13 cellular contexts compared by ENCODE assay signal in the genomic region with DNA sequence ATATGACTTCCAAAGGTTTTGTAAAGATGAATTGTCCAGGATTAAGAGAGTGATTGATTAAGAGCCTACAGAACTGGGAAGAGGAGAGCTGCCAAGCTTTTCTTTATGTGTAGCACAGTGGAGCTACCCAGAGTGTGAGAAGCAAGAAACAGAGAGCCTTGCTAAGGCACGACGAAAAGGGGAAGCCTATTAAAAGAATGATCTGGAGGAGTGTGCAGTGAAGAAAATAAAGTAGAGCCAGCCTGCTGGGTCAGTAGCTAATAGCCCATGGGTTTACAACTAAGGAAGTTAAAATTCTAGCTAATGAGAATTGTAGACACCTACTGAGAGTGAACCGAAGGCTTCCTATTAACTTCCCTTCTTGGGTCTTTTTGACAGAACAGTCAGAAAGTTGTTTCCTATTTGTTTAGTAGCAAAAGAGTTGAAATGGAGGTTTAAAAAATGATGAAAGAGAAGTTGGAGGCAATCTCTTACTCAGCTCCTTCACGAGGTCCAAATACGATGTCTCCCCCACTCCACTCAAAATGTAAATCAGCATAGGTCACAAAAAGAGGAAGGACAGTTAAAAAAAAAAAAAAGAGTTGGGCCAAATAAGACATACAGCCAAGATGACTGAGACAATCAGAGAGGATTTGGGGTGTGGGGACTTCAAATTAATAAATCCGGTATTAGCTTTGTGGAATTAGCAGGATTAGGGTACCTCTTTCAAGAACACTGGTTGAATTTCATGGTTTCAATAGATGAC. TPM values are rescaled to one million over a fixed set of nuclear protein-coding genes. Genes with fewer than 3 reads are reported as not detected.
A peak's percentile ranks its signal among the peaks of the same experiment; 100 is the strongest.
DNase-seq lines count a peak whose midpoint lies in the region; ATAC-seq and TF ChIP-seq lines count a peak whose summit lies in the region.
"Had no signal": no experiment of that assay in that cellular context is flagged by ENCODE, and none has a peak within 500 bp of the region (broad histone marks: within the 10 kb centered on the region; RNA-seq: fewer than 3 reads in every experiment).

No MANE protein-coding gene starts in this region.

- H3K27ac ChIP-seq in mesenchymal stem cell (ENCODE audit: low read length, poor library complexity, severe bottlenecking), result no peak overlapping the region
- H3K27ac ChIP-seq: BLaER1, SJCRH30 had no signal

- no peak for TF ChIP-seq POLR2A in erythroblast (IDR thresholded peaks at IDR 0.05; ENCODE audit: low read length)

- H3K9me3 Mint-ChIP-seq in activated naive CD8-positive, alpha-beta T cell treated with anti-CD3 and anti-CD28 coated beads, Interleukin-2, amount 10 ng/mL, durations not matched to agents 7 days and 5 days, result no peaks in the 10 kb centered on the region
- no peaks in the 10 kb centered on the region for H3K9me3 Mint-ChIP-seq in activated naive CD8-positive, alpha-beta T cell treated with anti-CD3 and anti-CD28 coated beads, Interleukin-2, amount 50 U/mL, for 24 hours
- H3K9me3 Mint-ChIP-seq in WTC11, result no peaks in the 10 kb centered on the region
- no peaks in the 10 kb centered on the region for H3K9me3 Mint-ChIP-seq in type B pancreatic cell

- H2AK5ac ChIP-seq in mesenchymal stem cell (ENCODE audit: low read length, severe bottlenecking), result no peak overlapping the region

- H3K27ac Mint-ChIP-seq in activated naive CD8-positive, alpha-beta T cell treated with anti-CD3 and anti-CD28 coated beads, Interleukin-2, amount 10 ng/mL, durations not matched to agents 7 days and 5 days, result no peak overlapping the region
- H3K27ac Mint-ChIP-seq in activated naive CD8-positive, alpha-beta T cell treated with anti-CD3 and anti-CD28 coated beads, Interleukin-2, amount 50 U/mL, for 24 hours, result no peak overlapping the region
- H3K27ac Mint-ChIP-seq in WTC11, result no peak overlapping the region
- no peak overlapping the region for H3K27ac Mint-ChIP-seq in type B pancreatic cell

- H3K4me3 ChIP-seq in mesenchymal stem cell (ENCODE audit: insufficient read depth in 1 of 2, low read depth in 1 of 2, low read length in 2 of 2), result peak overlapping the region in 1 of 2 experiments; percentile 97
- H3K4me3 ChIP-seq: BLaER1 had no signal

- H3K27me3 Mint-ChIP-seq in activated naive CD8-positive, alpha-beta T cell treated with anti-CD3 and anti-CD28 coated beads, Interleukin-2, amount 10 ng/mL, durations not matched to agents 7 days and 5 days, result peaks cover 52% of the 10 kb centered on the region
- peaks cover 35% of the 10 kb centered on the region for H3K27me3 Mint-ChIP-seq in activated naive CD8-positive, alpha-beta T cell treated with anti-CD3 and anti-CD28 coated beads, Interleukin-2, amount 50 U/mL, for 24 hours
- H3K27me3 Mint-ChIP-seq in WTC11 (ENCODE audit: low read depth) (peaks cover 51% of the 10 kb centered on the region), type B pancreatic cell (peaks cover 69% of the 10 kb centered on the region)

- H3K79me1 ChIP-seq in mesenchymal stem cell (replicated peaks; ENCODE audit: low read length, poor library complexity, severe bottlenecking), result peaks cover 6% of the 10 kb centered on the region

- H2AFZ ChIP-seq in mesenchymal stem cell (ENCODE audit: low read depth, low read length), result no peak overlapping the region

- no peaks in the 10 kb centered on the region for H3K36me3 Mint-ChIP-seq in activated naive CD8-positive, alpha-beta T cell treated with anti-CD3 and anti-CD28 coated beads, Interleukin-2, amount 10 ng/mL, durations not matched to agents 7 days and 5 days
- H3K36me3 Mint-ChIP-seq in activated naive CD8-positive, alpha-beta T cell treated with anti-CD3 and anti-CD28 coated beads, Interleukin-2, amount 50 U/mL, for 24 hours (ENCODE audit: low read depth), result no peaks in the 10 kb centered on the region
- H3K36me3 Mint-ChIP-seq in WTC11 (no peaks in the 10 kb centered on the region), type B pancreatic cell (no peaks in the 10 kb centered on the region)

- no peak overlapping the region for H2BK5ac ChIP-seq in mesenchymal stem cell (ENCODE audit: low read depth, low read length, poor library complexity, severe bottlenecking)

- peaks cover 6% of the 10 kb centered on the region for H3K4me1 ChIP-seq in mesenchymal stem cell (ENCODE audit: control insufficient read depth, insufficient read depth, low read depth, low read length)

- H3K9ac ChIP-seq in mesenchymal stem cell (ENCODE audit: low read length), result peak overlapping the region; percentile 92
- H3K9ac ChIP-seq: BLaER1 had no signal

- H2BK15ac ChIP-seq in mesenchymal stem cell (ENCODE audit: low read depth, poor library complexity, severe bottlenecking), result no peak overlapping the region

- H3K14ac ChIP-seq in mesenchymal stem cell (ENCODE audit: low read length in 2 of 2), result peak overlapping the region in 1 of 2 experiments; percentile 1

- peak overlapping the region; percentile 32 for H3K4me3 Mint-ChIP-seq in activated naive CD8-positive, alpha-beta T cell treated with anti-CD3 and anti-CD28 coated beads, Interleukin-2, amount 10 ng/mL, durations not matched to agents 7 days and 5 days
- no peak overlapping the region for H3K4me3 Mint-ChIP-seq in activated naive CD8-positive, alpha-beta T cell treated with anti-CD3 and anti-CD28 coated beads, Interleukin-2, amount 50 U/mL, for 24 hours
- peak overlapping the region; percentile 55 for H3K4me3 Mint-ChIP-seq in WTC11
- peak overlapping the region; percentile 90 for H3K4me3 Mint-ChIP-seq in type B pancreatic cell

- H4K91ac ChIP-seq in mesenchymal stem cell (ENCODE audit: low read length), result no peak overlapping the region

- H3K4me1 Mint-ChIP-seq in activated naive CD8-positive, alpha-beta T cell treated with anti-CD3 and anti-CD28 coated beads, Interleukin-2, amount 10 ng/mL, durations not matched to agents 7 days and 5 days, result peaks cover 2% of the 10 kb centered on the region
- peaks cover 8% of the 10 kb centered on the region for H3K4me1 Mint-ChIP-seq in activated naive CD8-positive, alpha-beta T cell treated with anti-CD3 and anti-CD28 coated beads, Interleukin-2, amount 50 U/mL, for 24 hours
- peaks cover 13% of the 10 kb centered on the region for H3K4me1 Mint-ChIP-seq in WTC11
- peaks cover 4% of the 10 kb centered on the region for H3K4me1 Mint-ChIP-seq in type B pancreatic cell (ENCODE audit: unreplicated experiment)

- POLR2A ChIA-PET in activated naive CD8-positive, alpha-beta T cell treated with anti-CD3 and anti-CD28 coated beads, Interleukin-2, amount 10 ng/mL, durations not matched to agents 7 days and 5 days (lab: Charles Lee), result no interaction called here
- POLR2A ChIA-PET in WTC11 (lab: Charles Lee), result interaction anchor here (0.7 kb wide), 1 partner anchor 428 kb away, joined by 3 read pairs; no protein-coding TSS in a partner anchor

- no peak overlapping the region for H3K18ac ChIP-seq in mesenchymal stem cell (ENCODE audit: low read depth in 1 of 2, low read length in 2 of 2)

- no peak overlapping the region for H2BK12ac ChIP-seq in mesenchymal stem cell (ENCODE audit: low read length in 2 of 2)

- WGBS in mesenchymal stem cell, result 87% methylated on average over 4 of the region's 6 CpGs

- no peak overlapping the region for H3K4me2 ChIP-seq in mesenchymal stem cell (ENCODE audit: low read length, poor library complexity, severe bottlenecking)
- H3K4me2 ChIP-seq: BLaER1 had no signal

- no peak overlapping the region for H2BK120ac ChIP-seq in mesenchymal stem cell (ENCODE audit: low read depth, low read length)

- TF ChIP-seq CTCF in WTC11 (IDR thresholded peaks at IDR 0.05) (no peak), type B pancreatic cell (conservative IDR thresholded peaks at IDR 0.05) (no peak)

- no peaks in the 10 kb centered on the region for H3K36me3 ChIP-seq in mesenchymal stem cell (ENCODE audit: control insufficient read depth in 1 of 2, insufficient read depth in 2 of 2, low read depth in 1 of 2, low read length in 2 of 2)
- H3K36me3 ChIP-seq: BLaER1, SJCRH30, spleen had no signal

- DNase-seq in activated naive CD8-positive, alpha-beta T cell treated with anti-CD3 and anti-CD28 coated beads, Interleukin-2, amount 10 ng/mL, durations not matched to agents 7 days and 5 days, result no peak
- no peak for DNase-seq in activated naive CD8-positive, alpha-beta T cell treated with anti-CD3 and anti-CD28 coated beads, Interleukin-2, amount 50 U/mL, for 24 hours
- DNase-seq in WTC11 (ENCODE audit: low spot score) (no peak), mesenchymal stem cell (no peak), type B pancreatic cell (ENCODE audit: extremely low spot score, unreplicated experiment) (no peak), DMS79 treated with DMSO at 0.1 percent for 48 hours (lab: John Stamatoyannopoulos, UW) (no peak), erythroblast (lab: John Stamatoyannopoulos, UW) (no peak)
- DNase-seq: NCI-H1417 treated with DMSO at 0.1 percent for 48 hours; stimulated activated naive CD4-positive, alpha-beta T cell treated with Interleukin-2 at 50 U/mL for 16 hours had no signal

- H3K27me3 ChIP-seq in mesenchymal stem cell (ENCODE audit: control insufficient read depth in 1 of 2, insufficient read depth in 1 of 2, low read length in 2 of 2), result no peaks in the 10 kb centered on the region
- H3K27me3 ChIP-seq: BLaER1, SJCRH30 had no signal

- ATAC-seq in activated naive CD8-positive, alpha-beta T cell treated with anti-CD3 and anti-CD28 coated beads, Interleukin-2, amount 10 ng/mL, durations not matched to agents 7 days and 5 days (ENCODE audit: low read depth), result no peak
- no peak for ATAC-seq in activated naive CD8-positive, alpha-beta T cell treated with anti-CD3 and anti-CD28 coated beads, Interleukin-2, amount 50 U/mL, for 24 hours
- ATAC-seq in WTC11 (no peak), GM18498 (IDR thresholded peaks at IDR 0.05; ENCODE audit: unreplicated experiment) (no peak)

- H3K9me3 ChIP-seq in mesenchymal stem cell (ENCODE audit: control insufficient read depth, low read length), result no peaks in the 10 kb centered on the region
- H3K9me3 ChIP-seq: SJCRH30, spleen had no signal

- no peak overlapping the region for H4K8ac ChIP-seq in mesenchymal stem cell (ENCODE audit: low read length)

- CTCF ChIA-PET in WTC11 (lab: Charles Lee), result interaction anchor here (0.9 kb wide), 1 partner anchor 9 kb away, joined by 3 read pairs; no protein-coding TSS in a partner anchor

- peak overlapping the region in 1 of 2 experiments; percentile 9 for H3K4ac ChIP-seq in mesenchymal stem cell (ENCODE audit: low read depth in 1 of 2, low read length in 2 of 2)

- no peak overlapping the region for H3K23ac ChIP-seq in mesenchymal stem cell (ENCODE audit: low read length in 2 of 2)

TF ChIP-seq in WTC11, 78 proteins besides CTCF, POLR2A, EP300 and RAD21 (continues in another document):
- TF ChIP-seq GRHL2 (CRISPR knock-in tag; IDR thresholded peaks at IDR 0.05; ENCODE audit: insufficient replicate concordance, severe bottlenecking), result no peak

RNA-seq across cellular contexts. Expression of a gene that starts 0.9 kb away (rescaled TPM):
- not detected for total RNA-seq in activated naive CD8-positive, alpha-beta T cell treated with anti-CD3 and anti-CD28 coated beads, Interleukin-2, amount 10 ng/mL, durations not matched to agents 7 days and 5 days
- total RNA-seq in WTC11 (2021) (0.23 to 0.53 TPM (median 0.42 TPM) in 3 replicates), type B pancreatic cell (ENCODE audit: low replicate concordance) (2.1 TPM in 2 replicates)
- polyA plus RNA-seq in mesenchymal stem cell (2013, experiment 1 of 2), result 128 TPM
- polyA plus RNA-seq in mesenchymal stem cell (2013, experiment 2 of 2), result 137 TPM
